Comparison of ENCODE assay signal across 1 cellular context in genomic region chr16:10964891-10965326, GRCh38.
TF ChIP-seq lines count a peak whose summit lies in the region.

No MANE protein-coding gene starts in this region.

TF ChIP-seq in GM12878, 131 proteins besides CTCF, POLR2A, EP300 and RAD21 (continues in another document):
- TF ChIP-seq USF1 (IDR thresholded peaks at IDR 0.05; ENCODE audit: borderline replicate concordance, extremely low read length, insufficient read depth, low read depth, low read length) (no peak), SPI1 (IDR thresholded peaks at IDR 0.05; ENCODE audit: borderline replicate concordance, insufficient read depth, low read depth, low read length) (peak; percentile 56; the same call in 1 of the 2 replicates), TCF3 (IDR thresholded peaks at IDR 0.05; ENCODE audit: borderline replicate concordance, insufficient read depth, low read depth, low read length) (peak; percentile 71; the same call in 1 of the 2 replicates), SMAD5 (IDR thresholded peaks at IDR 0.05; ENCODE audit: low read depth) (no peak), PAX5 (IDR thresholded peaks at IDR 0.05; ENCODE audit: borderline replicate concordance, low read depth, low read length) (peak; percentile 95), CUX1 (IDR thresholded peaks at IDR 0.05; ENCODE audit: insufficient replicate concordance, low read depth, low read length) (no peak), TCF12 (IDR thresholded peaks at IDR 0.05; ENCODE audit: low read depth, low read length) (peak; percentile 86), YBX1 (IDR thresholded peaks at IDR 0.05) (no peak), PAX8 (IDR thresholded peaks at IDR 0.05) (no peak), JUND (IDR thresholded peaks at IDR 0.05; ENCODE audit: low read depth, low read length) (peak; percentile 28; the same call in 1 of the 2 replicates), MYB (IDR thresholded peaks at IDR 0.05; ENCODE audit: borderline replicate concordance, low read depth, low read length) (no peak), CBX5 (IDR thresholded peaks at IDR 0.05; ENCODE audit: low read depth) (no peak), CREM (IDR thresholded peaks at IDR 0.05; ENCODE audit: low read depth) (peak; percentile 93), ATF2 (IDR thresholded peaks at IDR 0.05; ENCODE audit: low read length) (peak; percentile 18; the same call in 1 of the 2 replicates), NR2F1 (conservative IDR thresholded peaks at IDR 0.05) (peak; percentile 72), EED (IDR thresholded peaks at IDR 0.05; ENCODE audit: low read depth) (peak; percentile 63), CEBPB (IDR thresholded peaks at IDR 0.05; ENCODE audit: borderline replicate concordance in 1 of 2, low read depth in 2 of 2, low read length in 2 of 2) (0 out of 4 replicates have a peak, but pooled peaks of 1 of the 2 experiments have one; percentile 18), GABPA (IDR thresholded peaks at IDR 0.05; ENCODE audit: low read depth) (peak; percentile 44; the same call in 1 of the 2 replicates), ATF7 (IDR thresholded peaks at IDR 0.05; ENCODE audit: low read depth) (peak; percentile 72), MTA2 (IDR thresholded peaks at IDR 0.05; ENCODE audit: low read depth) (peak; percentile 2; the same call in 1 of the 2 replicates), POU2F2 (IDR thresholded peaks at IDR 0.05; ENCODE audit: borderline replicate concordance, low read depth, low read length) (peak; percentile 93; the same call in 2 of the 3 replicates), KLF5 (IDR thresholded peaks at IDR 0.05; ENCODE audit: partially characterized antibody) (peak; percentile 39), RUNX3 (IDR thresholded peaks at IDR 0.05; ENCODE audit: low read length) (peak; percentile 80), SIX5 (IDR thresholded peaks at IDR 0.05; ENCODE audit: low read depth, low read length, severe bottlenecking) (no peak), IRF4 (IDR thresholded peaks at IDR 0.05; ENCODE audit: low read depth, low read length) (peak; percentile 97), ZNF592 (IDR thresholded peaks at IDR 0.05) (no peak; the same call in 1 of the 2 replicates), SP1 (IDR thresholded peaks at IDR 0.05; ENCODE audit: low read depth, low read length) (peak; percentile 76), FOS (IDR thresholded peaks at IDR 0.05; ENCODE audit: borderline replicate concordance, extremely low read depth, insufficient read length) (no peak), YY1 (IDR thresholded peaks at IDR 0.05; ENCODE audit: low read depth, low read length) (peak; percentile 25; the same call in 1 of the 2 replicates), JUNB (IDR thresholded peaks at IDR 0.05) (peak; percentile 95), MYC (IDR thresholded peaks at IDR 0.05; ENCODE audit: insufficient read depth, insufficient read length, insufficient replicate concordance, low read length, severe bottlenecking) (no peak), NBN (IDR thresholded peaks at IDR 0.05) (no peak; the same call in 1 of the 2 replicates)
- TF ChIP-seq, protein P1, sequence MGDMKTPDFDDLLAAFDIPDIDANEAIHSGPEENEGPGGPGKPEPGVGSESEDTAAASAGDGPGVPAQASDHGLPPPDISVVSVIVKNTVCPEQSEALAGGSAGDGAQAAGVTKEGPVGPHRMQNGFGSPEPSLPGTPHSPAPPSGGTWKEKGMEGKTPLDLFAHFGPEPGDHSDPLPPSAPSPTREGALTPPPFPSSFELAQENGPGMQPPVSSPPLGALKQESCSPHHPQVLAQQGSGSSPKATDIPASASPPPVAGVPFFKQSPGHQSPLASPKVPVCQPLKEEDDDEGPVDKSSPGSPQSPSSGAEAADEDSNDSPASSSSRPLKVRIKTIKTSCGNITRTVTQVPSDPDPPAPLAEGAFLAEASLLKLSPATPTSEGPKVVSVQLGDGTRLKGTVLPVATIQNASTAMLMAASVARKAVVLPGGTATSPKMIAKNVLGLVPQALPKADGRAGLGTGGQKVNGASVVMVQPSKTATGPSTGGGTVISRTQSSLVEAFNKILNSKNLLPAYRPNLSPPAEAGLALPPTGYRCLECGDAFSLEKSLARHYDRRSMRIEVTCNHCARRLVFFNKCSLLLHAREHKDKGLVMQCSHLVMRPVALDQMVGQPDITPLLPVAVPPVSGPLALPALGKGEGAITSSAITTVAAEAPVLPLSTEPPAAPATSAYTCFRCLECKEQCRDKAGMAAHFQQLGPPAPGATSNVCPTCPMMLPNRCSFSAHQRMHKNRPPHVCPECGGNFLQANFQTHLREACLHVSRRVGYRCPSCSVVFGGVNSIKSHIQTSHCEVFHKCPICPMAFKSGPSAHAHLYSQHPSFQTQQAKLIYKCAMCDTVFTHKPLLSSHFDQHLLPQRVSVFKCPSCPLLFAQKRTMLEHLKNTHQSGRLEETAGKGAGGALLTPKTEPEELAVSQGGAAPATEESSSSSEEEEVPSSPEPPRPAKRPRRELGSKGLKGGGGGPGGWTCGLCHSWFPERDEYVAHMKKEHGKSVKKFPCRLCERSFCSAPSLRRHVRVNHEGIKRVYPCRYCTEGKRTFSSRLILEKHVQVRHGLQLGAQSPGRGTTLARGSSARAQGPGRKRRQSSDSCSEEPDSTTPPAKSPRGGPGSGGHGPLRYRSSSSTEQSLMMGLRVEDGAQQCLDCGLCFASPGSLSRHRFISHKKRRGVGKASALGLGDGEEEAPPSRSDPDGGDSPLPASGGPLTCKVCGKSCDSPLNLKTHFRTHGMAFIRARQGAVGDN (IDR thresholded peaks at IDR 0.05) = no peak; the same call in 1 of the 2 replicates
- TF ChIP-seq, protein P2, sequence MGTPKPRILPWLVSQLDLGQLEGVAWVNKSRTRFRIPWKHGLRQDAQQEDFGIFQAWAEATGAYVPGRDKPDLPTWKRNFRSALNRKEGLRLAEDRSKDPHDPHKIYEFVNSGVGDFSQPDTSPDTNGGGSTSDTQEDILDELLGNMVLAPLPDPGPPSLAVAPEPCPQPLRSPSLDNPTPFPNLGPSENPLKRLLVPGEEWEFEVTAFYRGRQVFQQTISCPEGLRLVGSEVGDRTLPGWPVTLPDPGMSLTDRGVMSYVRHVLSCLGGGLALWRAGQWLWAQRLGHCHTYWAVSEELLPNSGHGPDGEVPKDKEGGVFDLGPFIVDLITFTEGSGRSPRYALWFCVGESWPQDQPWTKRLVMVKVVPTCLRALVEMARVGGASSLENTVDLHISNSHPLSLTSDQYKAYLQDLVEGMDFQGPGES (IDR thresholded peaks at IDR 0.05) = no peak
- TF ChIP-seq, protein P3, sequence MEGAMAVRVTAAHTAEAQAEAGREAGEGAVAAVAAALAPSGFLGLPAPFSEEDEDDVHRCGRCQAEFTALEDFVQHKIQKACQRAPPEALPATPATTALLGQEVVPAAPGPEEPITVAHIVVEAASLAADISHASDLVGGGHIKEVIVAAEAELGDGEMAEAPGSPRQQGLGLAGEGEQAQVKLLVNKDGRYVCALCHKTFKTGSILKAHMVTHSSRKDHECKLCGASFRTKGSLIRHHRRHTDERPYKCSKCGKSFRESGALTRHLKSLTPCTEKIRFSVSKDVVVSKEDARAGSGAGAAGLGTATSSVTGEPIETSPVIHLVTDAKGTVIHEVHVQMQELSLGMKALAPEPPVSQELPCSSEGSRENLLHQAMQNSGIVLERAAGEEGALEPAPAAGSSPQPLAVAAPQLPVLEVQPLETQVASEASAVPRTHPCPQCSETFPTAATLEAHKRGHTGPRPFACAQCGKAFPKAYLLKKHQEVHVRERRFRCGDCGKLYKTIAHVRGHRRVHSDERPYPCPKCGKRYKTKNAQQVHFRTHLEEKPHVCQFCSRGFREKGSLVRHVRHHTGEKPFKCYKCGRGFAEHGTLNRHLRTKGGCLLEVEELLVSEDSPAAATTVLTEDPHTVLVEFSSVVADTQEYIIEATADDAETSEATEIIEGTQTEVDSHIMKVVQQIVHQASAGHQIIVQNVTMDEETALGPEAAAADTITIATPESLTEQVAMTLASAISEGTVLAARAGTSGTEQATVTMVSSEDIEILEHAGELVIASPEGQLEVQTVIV (IDR thresholded peaks at IDR 0.05; ENCODE audit: borderline replicate concordance, partially characterized antibody) = no peak
- TF ChIP-seq, protein P4, sequence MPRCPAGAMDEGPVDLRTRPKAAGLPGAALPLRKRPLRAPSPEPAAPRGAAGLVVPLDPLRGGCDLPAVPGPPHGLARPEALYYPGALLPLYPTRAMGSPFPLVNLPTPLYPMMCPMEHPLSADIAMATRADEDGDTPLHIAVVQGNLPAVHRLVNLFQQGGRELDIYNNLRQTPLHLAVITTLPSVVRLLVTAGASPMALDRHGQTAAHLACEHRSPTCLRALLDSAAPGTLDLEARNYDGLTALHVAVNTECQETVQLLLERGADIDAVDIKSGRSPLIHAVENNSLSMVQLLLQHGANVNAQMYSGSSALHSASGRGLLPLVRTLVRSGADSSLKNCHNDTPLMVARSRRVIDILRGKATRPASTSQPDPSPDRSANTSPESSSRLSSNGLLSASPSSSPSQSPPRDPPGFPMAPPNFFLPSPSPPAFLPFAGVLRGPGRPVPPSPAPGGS (IDR thresholded peaks at IDR 0.05; ENCODE audit: borderline replicate concordance, insufficient read depth, low read depth, low read length, poor library complexity, severe bottlenecking) = peak; percentile 70
